In genomic region chr13:26855921-26856320, GRCh38 we compare ENCODE assay signal across 15 cellular contexts.
DNase-seq lines count a peak whose midpoint lies in the region; ATAC-seq and TF ChIP-seq lines count a peak whose summit lies in the region.
"Had no signal": no experiment of that assay in that cellular context is flagged by ENCODE, and none has a peak within 500 bp of the region (broad histone marks: within the 10 kb centered on the region; RNA-seq: fewer than 3 reads in every experiment).

No MANE protein-coding gene starts in this region.

- CTCF ChIA-PET in activated CD8-positive, alpha-beta memory T cell treated with anti-CD3 and anti-CD28 coated beads, Interleukin-2, amount 10 ng/mL, durations not matched to agents 7 days and 5 days (lab: Charles Lee): interaction anchor here (1.9 kb wide), 1 partner anchor 15 kb away, joined by 4 read pairs; no protein-coding TSS in a partner anchor

- H3K27me3 ChIP-seq in layer of hippocampus (ENCODE audit: control insufficient read depth, insufficient read depth, low read length) (peaks cover 2% of the 10 kb centered on the region), suprapubic skin (peaks cover 7% of the 10 kb centered on the region)

- no peak for ATAC-seq in activated CD8-positive, alpha-beta memory T cell treated with anti-CD3 and anti-CD28 coated beads, Interleukin-2, amount 10 ng/mL, durations not matched to agents 7 days and 5 days
- no peak for ATAC-seq in HG02678 (IDR thresholded peaks at IDR 0.05; ENCODE audit: unreplicated experiment)

- WGBS in suprapubic skin: 75% methylated on average over 5 of the region's 5 CpGs

- H3K4me1 ChIP-seq in suprapubic skin: no peaks in the 10 kb centered on the region
- H3K4me1 ChIP-seq: Caco-2 had no signal

- no peaks in the 10 kb centered on the region for H3K36me3 Mint-ChIP-seq in activated CD8-positive, alpha-beta memory T cell treated with anti-CD3 and anti-CD28 coated beads, Interleukin-2, amount 10 ng/mL, durations not matched to agents 7 days and 5 days

- no peaks in the 10 kb centered on the region for H3K4me1 Mint-ChIP-seq in activated CD8-positive, alpha-beta memory T cell treated with anti-CD3 and anti-CD28 coated beads, Interleukin-2, amount 10 ng/mL, durations not matched to agents 7 days and 5 days

- no peak overlapping the region for H3K4me3 Mint-ChIP-seq in activated CD8-positive, alpha-beta memory T cell treated with anti-CD3 and anti-CD28 coated beads, Interleukin-2, amount 10 ng/mL, durations not matched to agents 7 days and 5 days

- H3K27me3 Mint-ChIP-seq in activated CD8-positive, alpha-beta memory T cell treated with anti-CD3 and anti-CD28 coated beads, Interleukin-2, amount 10 ng/mL, durations not matched to agents 7 days and 5 days: peaks cover 43% of the 10 kb centered on the region

- no peak for TF ChIP-seq EP300 in suprapubic skin (IDR thresholded peaks at IDR 0.05)

- H3K9me3 ChIP-seq in suprapubic skin: no peaks in the 10 kb centered on the region
- H3K9me3 ChIP-seq: Caco-2 had no signal

- DNase-seq in NCI-H2107 (lab: John Stamatoyannopoulos, UW) (peak; percentile 32), caudate nucleus (lab: John Stamatoyannopoulos, UW) (peak in 20 of 61 donors; percentile 13 to 74 (median 34)), suprapubic skin (ENCODE audit: low spot score in 2 of 2) (no peak), NCI-H524 (lab: John Stamatoyannopoulos, UW) (no peak)
- DNase-seq in activated CD8-positive, alpha-beta memory T cell treated with anti-CD3 and anti-CD28 coated beads, Interleukin-2, amount 10 ng/mL, durations not matched to agents 7 days and 5 days: no peak
- DNase-seq: Caco-2; DMS153; GOT3; NCI-H1417; NCI-H187 treated with DMSO at 0.1 percent for 48 hours; NCI-H526; NK-92 treated with Interleukin-12 subunit alpha and Interleukin-12 subunit beta, amount 100 ng/mL, for 24 hours; SIG-M5 had no signal

- H3K27ac ChIP-seq in caudate nucleus (ENCODE audit: low read depth, low read length): peak overlapping the region; percentile 93
- peak overlapping the region; percentile 91 for H3K27ac ChIP-seq in layer of hippocampus (ENCODE audit: low read depth, low read length)
- peak overlapping the region; percentile 65 for H3K27ac ChIP-seq in suprapubic skin

- no peak for TF ChIP-seq CTCF in suprapubic skin (IDR thresholded peaks at IDR 0.05)

- no peak overlapping the region for H3K4me3 ChIP-seq in suprapubic skin

- no peak overlapping the region for H3K27ac Mint-ChIP-seq in activated CD8-positive, alpha-beta memory T cell treated with anti-CD3 and anti-CD28 coated beads, Interleukin-2, amount 10 ng/mL, durations not matched to agents 7 days and 5 days

- H3K9me3 Mint-ChIP-seq in activated CD8-positive, alpha-beta memory T cell treated with anti-CD3 and anti-CD28 coated beads, Interleukin-2, amount 10 ng/mL, durations not matched to agents 7 days and 5 days (ENCODE audit: low read depth): no peaks in the 10 kb centered on the region

- H3K36me3 ChIP-seq in suprapubic skin: no peaks in the 10 kb centered on the region

- no peak for TF ChIP-seq POLR2A in suprapubic skin (IDR thresholded peaks at IDR 0.05)
